ENCODE assay signal across 9 cellular contexts in genomic region chr5:42952575-42952974, GRCh38.
A peak's percentile ranks its signal among the peaks of the same experiment; 100 is the strongest.
DNase-seq lines count a peak whose midpoint lies in the region; ATAC-seq and TF ChIP-seq lines count a peak whose summit lies in the region.
"Had no signal": no experiment of that assay in that cellular context is flagged by ENCODE, and none has a peak within 500 bp of the region (broad histone marks: within the 10 kb centered on the region; RNA-seq: fewer than 3 reads in every experiment).

No MANE protein-coding gene starts in this region.

- POLR2A ChIA-PET in AG04450 (lab: Yijun Ruan, JAX) = no interaction called here
- POLR2A ChIA-PET in naive thymus-derived CD4-positive, alpha-beta T cell (lab: Charles Lee) = interaction anchor here (0.7 to 9.8 kb wide), 14 partner anchors 12 to 532 kb away, joined by 3 to 515 read pairs (median 44); partner anchors contain the start of genes ANXA2R, HMGCS1, TMEM267 and ZNF131

- H3K4me3 ChIP-seq in AG04450 (ENCODE audit: low read depth, low read length) (peak overlapping the region; percentile 64), GM06990 (replicated peaks; ENCODE audit: low read depth, low read length) (peak overlapping the region; percentile 74)
- H3K4me3 ChIP-seq in naive thymus-derived CD4-positive, alpha-beta T cell (ENCODE audit: low read length) = peak overlapping the region; percentile 80

- H3K27ac ChIP-seq in AG04450 (ENCODE audit: low read depth, low read length) = no peak overlapping the region
- H3K27ac ChIP-seq in naive thymus-derived CD4-positive, alpha-beta T cell (ENCODE audit: low read depth, low read length) = peak overlapping the region; percentile 98

- CTCF ChIA-PET in AG04450 (lab: Charles Lee) = no interaction called here
- CTCF ChIA-PET in naive thymus-derived CD4-positive, alpha-beta T cell (lab: Charles Lee) = interaction anchor here (1.1 kb wide), 1 partner anchor 36 kb away, joined by 4 read pairs; no protein-coding TSS in a partner anchor

- no peaks in the 10 kb centered on the region for H3K36me3 ChIP-seq in GM06990 (ENCODE audit: control insufficient read depth, insufficient read depth, low read length)
- no peaks in the 10 kb centered on the region for H3K36me3 ChIP-seq in naive thymus-derived CD4-positive, alpha-beta T cell (ENCODE audit: control insufficient read depth in 2 of 3, insufficient read depth in 3 of 3, low read length in 3 of 3)

- H3K4me1 ChIP-seq in naive thymus-derived CD4-positive, alpha-beta T cell (ENCODE audit: control insufficient read depth in 2 of 2, insufficient read depth in 2 of 2, low read length in 2 of 2) = peaks cover 5 to 22% of the 10 kb centered on the region in 2 donors

- no peak for ATAC-seq in activated naive CD8-positive, alpha-beta T cell treated with anti-CD3 and anti-CD28 coated beads, Interleukin-2, amount 50 U/mL, for 24 hours
- no peak for ATAC-seq in naive thymus-derived CD4-positive, alpha-beta T cell
- no peak for ATAC-seq in GM18858 (IDR thresholded peaks at IDR 0.05; ENCODE audit: unreplicated experiment)

- peaks cover 25% of the 10 kb centered on the region for H3K4me1 Mint-ChIP-seq in activated naive CD8-positive, alpha-beta T cell treated with anti-CD3 and anti-CD28 coated beads, Interleukin-2, amount 50 U/mL, for 24 hours
- H3K4me1 Mint-ChIP-seq in naive thymus-derived CD4-positive, alpha-beta T cell = peaks cover 13 to 54% (median 23%) of the 10 kb centered on the region in 7 donors
- peaks cover 10% of the 10 kb centered on the region for H3K4me1 Mint-ChIP-seq in chondrocyte (ENCODE audit: low read depth)

- no peaks in the 10 kb centered on the region for H3K9me3 Mint-ChIP-seq in activated naive CD8-positive, alpha-beta T cell treated with anti-CD3 and anti-CD28 coated beads, Interleukin-2, amount 50 U/mL, for 24 hours
- peaks cover 0 to 41% (median 7%) of the 10 kb centered on the region in 11 donors for H3K9me3 Mint-ChIP-seq in naive thymus-derived CD4-positive, alpha-beta T cell
- peaks cover 11% of the 10 kb centered on the region for H3K9me3 Mint-ChIP-seq in chondrocyte (ENCODE audit: low read depth)

- intact Hi-C loops in naive thymus-derived CD4-positive, alpha-beta T cell (cut with micrococcal nuclease) = loop anchor here (1.0 to 5.0 kb wide), 3 partner anchors 240 to 1050 kb away; partner anchors contain the start of genes HMGCS1 (in 1 of the 2), NIM1K (in 1 of the 2) and RIMOC1 (in 1 of the 2)

- no peaks in the 10 kb centered on the region for H3K27me3 Mint-ChIP-seq in activated naive CD8-positive, alpha-beta T cell treated with anti-CD3 and anti-CD28 coated beads, Interleukin-2, amount 50 U/mL, for 24 hours
- peaks cover 0 to 8% (median 0%) of the 10 kb centered on the region in 5 donors for H3K27me3 Mint-ChIP-seq in naive thymus-derived CD4-positive, alpha-beta T cell
- H3K27me3 Mint-ChIP-seq in chondrocyte (ENCODE audit: low read depth) = no peaks in the 10 kb centered on the region

- no peak for TF ChIP-seq CTCF in AG04450 (IDR thresholded peaks at IDR 0.05; ENCODE audit: low read depth, low read length)
- no peak for TF ChIP-seq CTCF in GM06990 (IDR thresholded peaks at IDR 0.05; ENCODE audit: insufficient read depth, low read length, poor library complexity, severe bottlenecking)
- no peak for TF ChIP-seq CTCF in chondrocyte (IDR thresholded peaks at IDR 0.05)

- peak overlapping the region; percentile 89 for H3K4me3 Mint-ChIP-seq in activated naive CD8-positive, alpha-beta T cell treated with anti-CD3 and anti-CD28 coated beads, Interleukin-2, amount 50 U/mL, for 24 hours
- H3K4me3 Mint-ChIP-seq in naive thymus-derived CD4-positive, alpha-beta T cell = peak overlapping the region; percentile 87 to 99 (median 97)
- no peak overlapping the region for H3K4me3 Mint-ChIP-seq in chondrocyte (ENCODE audit: unreplicated experiment)

- H3K27me3 ChIP-seq in AG04450 (ENCODE audit: control insufficient read depth, insufficient read depth, low read length) (no peaks in the 10 kb centered on the region), GM06990 (replicated peaks; ENCODE audit: control insufficient read depth, insufficient read depth, low read length) (no peaks in the 10 kb centered on the region)
- no peaks in the 10 kb centered on the region for H3K27me3 ChIP-seq in naive thymus-derived CD4-positive, alpha-beta T cell (ENCODE audit: control insufficient read depth in 2 of 2, insufficient read depth in 2 of 2, low read length in 2 of 2)

- peaks cover 9% of the 10 kb centered on the region for H3K36me3 Mint-ChIP-seq in activated naive CD8-positive, alpha-beta T cell treated with anti-CD3 and anti-CD28 coated beads, Interleukin-2, amount 50 U/mL, for 24 hours (ENCODE audit: low read depth)
- peaks cover 3 to 21% (median 10%) of the 10 kb centered on the region in 5 donors for H3K36me3 Mint-ChIP-seq in naive thymus-derived CD4-positive, alpha-beta T cell
- peaks cover 2% of the 10 kb centered on the region for H3K36me3 Mint-ChIP-seq in chondrocyte (ENCODE audit: low read depth)

- peak overlapping the region; percentile 97 for H3K27ac Mint-ChIP-seq in activated naive CD8-positive, alpha-beta T cell treated with anti-CD3 and anti-CD28 coated beads, Interleukin-2, amount 50 U/mL, for 24 hours
- H3K27ac Mint-ChIP-seq in naive thymus-derived CD4-positive, alpha-beta T cell = peak overlapping the region; percentile 97 to 100 (median 99)
- no peak overlapping the region for H3K27ac Mint-ChIP-seq in chondrocyte (ENCODE audit: unreplicated experiment)

- peaks cover 39% of the 10 kb centered on the region for H3K9me3 ChIP-seq in AG04450 (ENCODE audit: control insufficient read depth, insufficient read depth, low read length)
- H3K9me3 ChIP-seq in naive thymus-derived CD4-positive, alpha-beta T cell (ENCODE audit: control insufficient read depth in 2 of 3, low read length in 3 of 3) = peaks cover 0 to 16% (median 4%) of the 10 kb centered on the region in 3 experiments

- DNase-seq in AG04450 (ENCODE audit: low read depth, low spot score) (no peak), GM06990 (ENCODE audit: extremely low read depth, insufficient read length) (no peak), NCI-H1105 treated with DMSO at 0.1 percent for 48 hours (lab: John Stamatoyannopoulos, UW) (no peak), chondrocyte (ENCODE audit: low spot score) (no peak), T-helper 9 cell (no peak)
- no peak for DNase-seq in activated naive CD8-positive, alpha-beta T cell treated with anti-CD3 and anti-CD28 coated beads, Interleukin-2, amount 50 U/mL, for 24 hours
- no peak for DNase-seq in naive thymus-derived CD4-positive, alpha-beta T cell
- DNase-seq: NCI-H1048 had no signal
